Comparison of ENCODE assay signal across 8 cellular contexts in the genomic region with DNA sequence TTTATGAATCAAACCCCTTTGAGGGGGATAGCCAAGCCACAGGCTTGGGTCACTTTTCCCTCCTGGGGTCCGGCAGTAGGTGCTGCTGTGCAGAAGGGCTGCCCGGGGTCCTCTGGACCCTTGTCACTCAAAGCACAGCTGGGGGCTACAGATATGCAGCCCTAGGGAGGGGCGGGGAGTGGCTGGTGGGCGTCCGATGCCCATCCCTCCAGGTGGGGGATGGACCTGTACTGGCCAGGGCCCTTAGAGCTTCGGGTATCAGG. TPM values are rescaled to one million over a fixed set of nuclear protein-coding genes. Genes with fewer than 3 reads are reported as not detected.
DNase-seq lines count a peak whose midpoint lies in the region; FAIRE-seq and TF ChIP-seq lines count a peak whose summit lies in the region.

No MANE protein-coding gene starts in this region.

- H3K4me1 Mint-ChIP-seq in neural progenitor cell, result peaks cover 38% of the 10 kb centered on the region

- no peak overlapping the region for H2BK5ac ChIP-seq in H1 (ENCODE audit: low read depth, low read length)

- H3K9ac ChIP-seq in NT2/D1 (ENCODE audit: insufficient read length, low read depth), result peak overlapping the region; percentile 79
- H3K9ac ChIP-seq in H1 (replicated peaks in 1 of 4; ENCODE audit: extremely low read depth in 1 of 4, low read depth in 3 of 4, low read length in 3 of 4), result peak overlapping the region in 2 of 4 experiments; percentile 6 to 64; a peak in 3 of 7 replicates
- peak overlapping the region; percentile 10 for H3K9ac ChIP-seq in neural progenitor cell

- H3K18ac ChIP-seq in H1 (ENCODE audit: extremely low read depth, low read length), result peak overlapping the region; percentile 10; the same call in 1 of the 2 replicates

- H3K56ac ChIP-seq in H1 (replicated peaks; ENCODE audit: insufficient read length, low read depth, low read length), result no peak overlapping the region

- H4K5ac ChIP-seq in H1 (ENCODE audit: insufficient read length, low read depth, low read length), result no peak overlapping the region

- no peak overlapping the region for H3K14ac ChIP-seq in H1 (ENCODE audit: insufficient read length)

- H3K27me3 ChIP-seq in BE2C, result no peaks in the 10 kb centered on the region
- H3K27me3 ChIP-seq in NT2/D1 (ENCODE audit: insufficient read depth, insufficient read length), result no peaks in the 10 kb centered on the region
- peaks cover 0 to 3% (median under 1%) of the 10 kb centered on the region in 4 experiments; a peak in 2 of 7 replicates for H3K27me3 ChIP-seq in H1 (replicated peaks in 1 of 4; ENCODE audit: control insufficient read depth in 3 of 4, extremely low read depth in 1 of 4, insufficient read depth in 3 of 4, low read length in 3 of 4)
- peaks cover 5% of the 10 kb centered on the region for H3K27me3 ChIP-seq in neural progenitor cell

- peak overlapping the region; percentile 87 to 90 for H3K4me2 ChIP-seq in H1 (ENCODE audit: insufficient read depth in 1 of 2, low read depth in 2 of 2, low read length in 2 of 2)
- peak overlapping the region; percentile 96 for H3K4me2 ChIP-seq in neural progenitor cell

- H2BK20ac ChIP-seq in H1 (ENCODE audit: low read length), result no peak overlapping the region

- no peak overlapping the region for H2AK5ac ChIP-seq in H1 (ENCODE audit: low read depth, low read length)

- no peak overlapping the region for H3K27ac Mint-ChIP-seq in neural progenitor cell

- H4K20me1 ChIP-seq in H1 (replicated peaks in 1 of 2; ENCODE audit: control insufficient read depth in 1 of 2, insufficient read depth in 2 of 2, low read length in 2 of 2), result peaks cover 4 to 20% of the 10 kb centered on the region in 2 experiments
- peaks cover 35% of the 10 kb centered on the region for H4K20me1 ChIP-seq in neural progenitor cell (ENCODE audit: low read depth)

- peaks cover 31% of the 10 kb centered on the region for H3F3A ChIP-seq in neural progenitor cell (ENCODE audit: low read depth)

- no peak for TF ChIP-seq EP300 in H1 (IDR thresholded peaks at IDR 0.05; ENCODE audit: borderline replicate concordance in 1 of 2, low read depth in 2 of 2, low read length in 2 of 2)

- no peak overlapping the region for H2BK120ac ChIP-seq in H1 (replicated peaks; ENCODE audit: low read depth, low read length)

- H3K9me3 Mint-ChIP-seq in neural progenitor cell, result no peaks in the 10 kb centered on the region

- no peak for TF ChIP-seq CTCF in BE2C (IDR thresholded peaks at IDR 0.05; ENCODE audit: low read depth, low read length)
- no peak for TF ChIP-seq CTCF in H1 (IDR thresholded peaks at IDR 0.05; ENCODE audit: control extremely low read depth in 1 of 3, insufficient read depth in 1 of 3, low read depth in 1 of 3, low read length in 3 of 3)
- no peak for TF ChIP-seq CTCF in neural progenitor cell (IDR thresholded peaks at IDR 0.05)

- no peak for FAIRE-seq in H1 (lab: Jason Lieb, UNC)

- no peak for DNase-seq in BE2C
- DNase-seq in NT2/D1 (ENCODE audit: low read depth, low spot score), result no peak
- no peak for DNase-seq in H1 (ENCODE audit: low read depth in 1 of 2, low spot score in 2 of 2)
- no peak for DNase-seq in neural progenitor cell (ENCODE audit: low spot score)
- no peak for DNase-seq in NCI-H1417 (lab: John Stamatoyannopoulos, UW)
- DNase-seq in SKM-1 treated with dmso at 0.1 percent for 144 hours (lab: John Stamatoyannopoulos, UW; ENCODE audit: unreplicated experiment), result no peak
- DNase-seq in NCI-H2171 treated with DMSO at 0.1 percent for 48 hours (lab: John Stamatoyannopoulos, UW), result no peak
- DNase-seq in NCI-H2081 treated with DMSO at 0.1 percent for 48 hours (lab: John Stamatoyannopoulos, UW), result no peak

- H3K23ac ChIP-seq in H1 (ENCODE audit: insufficient read length), result no peak overlapping the region

- H3K4me1 ChIP-seq in BE2C (peaks cover 39% of the 10 kb centered on the region), NT2/D1 (ENCODE audit: insufficient read depth, insufficient read length) (peaks cover 45% of the 10 kb centered on the region), H1 (replicated peaks in 1 of 4; ENCODE audit: control insufficient read depth in 3 of 4, insufficient read depth in 4 of 4, low read length in 3 of 4) (peaks cover 4 to 47% (median 38%) of the 10 kb centered on the region in 4 experiments), neural progenitor cell (peaks cover 39% of the 10 kb centered on the region)

- no peak overlapping the region for H4K91ac ChIP-seq in H1 (replicated peaks; ENCODE audit: insufficient read length, low read length)

- H2AFZ ChIP-seq in H1 (ENCODE audit: low read length) (no peak overlapping the region), neural progenitor cell (replicated peaks) (no peak overlapping the region)

- WGBS in H1 (ENCODE audit: extremely low coverage in 1 of 2, insufficient coverage in 1 of 2, insufficient read length in 1 of 2, insufficient replicate concordance in 2 of 2, low coverage in 1 of 2, low lambda C conversion rate in 2 of 2, missing lambda C conversion rate in 1 of 2), 2 experiments, result 34% methylated on average over 5 of the region's 6 CpGs; no CpG with 5 or more reads in 1 of the 2 experiments

- H3K23me2 ChIP-seq in H1 (ENCODE audit: low read depth, low read length), result peaks cover 6% of the 10 kb centered on the region; the same call in 1 of the 2 replicates

- H3K4me3 Mint-ChIP-seq in neural progenitor cell, result peak overlapping the region; percentile 90

- TF ChIP-seq RAD21 in H1 (IDR thresholded peaks at IDR 0.05 in 1 of 2, conservative IDR thresholded peaks at IDR 0.05 in 1 of 2; ENCODE audit: low read depth in 2 of 2, low read length in 2 of 2), result no peak

- CTCF ChIA-PET in H1 (lab: Charles Lee; ENCODE audit: partially characterized antibody), result interaction anchor here (0.5 to 24.8 kb wide), 4 partner anchors 13 to 685 kb away, joined by 3 to 659 read pairs (median 104); no protein-coding TSS in a partner anchor

- H3K4ac ChIP-seq in H1 (replicated peaks; ENCODE audit: insufficient read length, low read depth, low read length), result no peak overlapping the region

- H3K4me3 ChIP-seq in BE2C (ENCODE audit: low read depth, low read length) (peak overlapping the region; percentile 92), NT2/D1 (ENCODE audit: insufficient read length, low read depth) (peak overlapping the region; percentile 75), H1 (ENCODE audit: extremely low read depth in 1 of 4, insufficient read depth in 2 of 4, low read depth in 3 of 4, low read length in 4 of 4) (peak overlapping the region; percentile 54 to 78 (median 59)), neural progenitor cell (peak overlapping the region; percentile 65)

- POLR2A ChIA-PET in H1 (lab: Charles Lee; ENCODE audit: partially characterized antibody), result interaction anchor here (0.6 to 11.7 kb wide), 10 partner anchors 7 to 99 kb away, joined by 3 to 223 read pairs (median 9); a partner anchor contains a TSS

- H2BK12ac ChIP-seq in H1 (ENCODE audit: low read depth, low read length), result no peak overlapping the region

- H3K36me3 ChIP-seq in BE2C, result no peaks in the 10 kb centered on the region
- H3K36me3 ChIP-seq in NT2/D1 (ENCODE audit: insufficient read depth, insufficient read length, low read length), result peaks cover 11% of the 10 kb centered on the region
- H3K36me3 ChIP-seq in H1 (ENCODE audit: control insufficient read depth in 2 of 4, insufficient read depth in 4 of 4, low read length in 3 of 4), result no peaks in the 10 kb centered on the region
- no peaks in the 10 kb centered on the region for H3K36me3 ChIP-seq in neural progenitor cell

- H3K79me1 ChIP-seq in H1 (ENCODE audit: low read depth, low read length), result peaks cover 4% of the 10 kb centered on the region

- H3K79me2 ChIP-seq in H1 (ENCODE audit: control insufficient read depth in 1 of 2, insufficient read depth in 2 of 2, low read length in 2 of 2), result peaks cover 0 to 11% of the 10 kb centered on the region in 2 experiments; a peak in 1 of 4 replicates
- H3K79me2 ChIP-seq in neural progenitor cell (ENCODE audit: low read depth), result peaks cover 4% of the 10 kb centered on the region

- TF ChIP-seq POLR2A in H1 (IDR thresholded peaks at IDR 0.05; ENCODE audit: control extremely low read depth in 1 of 2, low read depth in 2 of 2, low read length in 2 of 2), result no peak

- no peaks in the 10 kb centered on the region for H3K9me3 ChIP-seq in BE2C
- H3K9me3 ChIP-seq in NT2/D1 (ENCODE audit: insufficient read depth, low read length), result no peaks in the 10 kb centered on the region
- no peaks in the 10 kb centered on the region for H3K9me3 ChIP-seq in H1 (ENCODE audit: insufficient read depth in 2 of 2, low read depth in 1 of 2, low read length in 1 of 2)
- H3K9me3 ChIP-seq in neural progenitor cell (ENCODE audit: low read depth), result no peaks in the 10 kb centered on the region

- H3K36me3 Mint-ChIP-seq in neural progenitor cell, result no peaks in the 10 kb centered on the region

- H4K8ac ChIP-seq in H1 (ENCODE audit: extremely low read depth, insufficient read depth, low read length), result no peak overlapping the region

- peaks cover 11% of the 10 kb centered on the region for H3K27me3 Mint-ChIP-seq in neural progenitor cell (ENCODE audit: insufficient read depth, low read depth)

- H2BK15ac ChIP-seq in H1 (ENCODE audit: low read length), result no peak overlapping the region

- H3K27ac ChIP-seq in H1 (ENCODE audit: low read depth, low read length) (no peak overlapping the region), neural progenitor cell (no peak overlapping the region)

RNA-seq across cellular contexts. Expression of a gene that starts 0.6 kb away (rescaled TPM):
- 147 TPM for polyA plus RNA-seq in BE2C (2012; ENCODE audit: insufficient read depth, insufficient read length, low read depth)
- total RNA-seq in H1 (2021; fragmentation: NEBNext Ultra II Directional; extraction: Animal tissue kit (Norgen Biotek cat#: 25700)), result 9.6 and 10.1 TPM in 2 replicates
- 11.3 and 25.2 TPM in 2 replicates for polyA plus RNA-seq in H1 (2011; rRNA removed)
- polyA plus RNA-seq in H1 (2011; cell fraction: cytosol; rRNA removed), result 7.2 TPM
- 15.2 TPM for polyA plus RNA-seq in H1 (2011; cell fraction: nucleus; rRNA removed)
- polyA plus RNA-seq in H1 (2012, experiment 1 of 2), result 3.4 to 8.6 TPM (median 7.8 TPM) in 4 replicates
- 6.1 TPM for polyA plus RNA-seq in H1 (2012, experiment 2 of 2)
- polyA plus RNA-seq in H1 (2013, experiment 1 of 2), result 16.7 TPM
- polyA plus RNA-seq in H1 (2013, experiment 2 of 2), result 14.5 TPM
- 3.4 and 4.5 TPM in 2 replicates for polyA minus RNA-seq in H1 (2011; rRNA and poly(A)+ RNA removed)
- 11.4 TPM for polyA minus RNA-seq in H1 (2011; cell fraction: cytosol; rRNA and poly(A)+ RNA removed)
- 22.5 TPM for polyA minus RNA-seq in H1 (2011; cell fraction: nucleus; rRNA and poly(A)+ RNA removed)
- 3.1 and 7.5 TPM in 2 replicates for total RNA-seq in neural progenitor cell (ENCODE audit: low replicate concordance)

RNA-seq across cellular contexts. Expression of a gene that starts 21.1 kb away (rescaled TPM):
- 216 TPM for polyA plus RNA-seq in BE2C (2012; ENCODE audit: insufficient read depth, insufficient read length, low read depth)
- 78.3 and 84.4 TPM in 2 replicates for total RNA-seq in H1 (2021; fragmentation: NEBNext Ultra II Directional; extraction: Animal tissue kit (Norgen Biotek cat#: 25700))
- 198 and 228 TPM in 2 replicates for polyA plus RNA-seq in H1 (2011; rRNA removed)
- polyA plus RNA-seq in H1 (2011; cell fraction: cytosol; rRNA removed), result 154 TPM
- polyA plus RNA-seq in H1 (2011; cell fraction: nucleus; rRNA removed), result 131 TPM
- polyA plus RNA-seq in H1 (2012, experiment 1 of 2), result 57.3 to 96.0 TPM (median 90.9 TPM) in 4 replicates
- polyA plus RNA-seq in H1 (2012, experiment 2 of 2), result 222 TPM
- polyA plus RNA-seq in H1 (2013, experiment 1 of 2), result 161 TPM
- polyA plus RNA-seq in H1 (2013, experiment 2 of 2), result 151 TPM
- polyA minus RNA-seq in H1 (2011; rRNA and poly(A)+ RNA removed), result 12.3 and 15.6 TPM in 2 replicates
- 31.5 TPM for polyA minus RNA-seq in H1 (2011; cell fraction: cytosol; rRNA and poly(A)+ RNA removed)
- polyA minus RNA-seq in H1 (2011; cell fraction: nucleus; rRNA and poly(A)+ RNA removed), result 32.7 TPM
- 17.0 and 40.8 TPM in 2 replicates for total RNA-seq in neural progenitor cell (ENCODE audit: low replicate concordance)

RNA-seq across cellular contexts. Expression of a gene that starts 44.1 kb away (rescaled TPM):
- polyA plus RNA-seq in BE2C (2012; ENCODE audit: insufficient read depth, insufficient read length, low read depth), result 72.6 TPM
- total RNA-seq in H1 (2021; fragmentation: NEBNext Ultra II Directional; extraction: Animal tissue kit (Norgen Biotek cat#: 25700)), result 25.8 and 29.8 TPM in 2 replicates
- 25.2 and 45.7 TPM in 2 replicates for polyA plus RNA-seq in H1 (2011; rRNA removed)
- polyA plus RNA-seq in H1 (2011; cell fraction: cytosol; rRNA removed), result 17.6 TPM
- polyA plus RNA-seq in H1 (2011; cell fraction: nucleus; rRNA removed), result 150 TPM
- 11.3 to 25.2 TPM (median 22.8 TPM) in 4 replicates for polyA plus RNA-seq in H1 (2012, experiment 1 of 2)
- polyA plus RNA-seq in H1 (2012, experiment 2 of 2), result 17.0 TPM
- polyA plus RNA-seq in H1 (2013, experiment 1 of 2), result 17.4 TPM
- polyA plus RNA-seq in H1 (2013, experiment 2 of 2), result 20.0 TPM
- polyA minus RNA-seq in H1 (2011; rRNA and poly(A)+ RNA removed), result 11.4 and 17.1 TPM in 2 replicates
- polyA minus RNA-seq in H1 (2011; cell fraction: cytosol; rRNA and poly(A)+ RNA removed), result 25.4 TPM
- 43.3 TPM for polyA minus RNA-seq in H1 (2011; cell fraction: nucleus; rRNA and poly(A)+ RNA removed)
- total RNA-seq in neural progenitor cell (ENCODE audit: low replicate concordance), result 6.8 and 21.8 TPM in 2 replicates

RNA-seq across cellular contexts. Expression of a gene that starts 53.4 kb away (rescaled TPM):
- polyA plus RNA-seq in BE2C (2012; ENCODE audit: insufficient read depth, insufficient read length, low read depth), result 154 TPM
- 58.0 and 59.1 TPM in 2 replicates for total RNA-seq in H1 (2021; fragmentation: NEBNext Ultra II Directional; extraction: Animal tissue kit (Norgen Biotek cat#: 25700))
- polyA plus RNA-seq in H1 (2011; rRNA removed), result 37.3 and 50.5 TPM in 2 replicates
- polyA plus RNA-seq in H1 (2011; cell fraction: cytosol; rRNA removed), result 61.8 TPM
- 77.6 TPM for polyA plus RNA-seq in H1 (2011; cell fraction: nucleus; rRNA removed)
- 45.8 to 52.6 TPM (median 51.0 TPM) in 4 replicates for polyA plus RNA-seq in H1 (2012, experiment 1 of 2)
- polyA plus RNA-seq in H1 (2012, experiment 2 of 2), result 44.6 TPM
- polyA plus RNA-seq in H1 (2013, experiment 1 of 2), result 54.7 TPM
- 50.1 TPM for polyA plus RNA-seq in H1 (2013, experiment 2 of 2)
- polyA minus RNA-seq in H1 (2011; rRNA and poly(A)+ RNA removed), result 27.9 and 41.1 TPM in 2 replicates
- polyA minus RNA-seq in H1 (2011; cell fraction: cytosol; rRNA and poly(A)+ RNA removed), result 23.5 TPM
- 39.4 TPM for polyA minus RNA-seq in H1 (2011; cell fraction: nucleus; rRNA and poly(A)+ RNA removed)
- total RNA-seq in neural progenitor cell (ENCODE audit: low replicate concordance), result 27.3 and 47.2 TPM in 2 replicates

RNA-seq across cellular contexts. Expression of a gene that starts 56.4 kb away (rescaled TPM):
- polyA plus RNA-seq in BE2C (2012; ENCODE audit: insufficient read depth, insufficient read length, low read depth), result 45.4 TPM
- 17.4 and 18.6 TPM in 2 replicates for total RNA-seq in H1 (2021; fragmentation: NEBNext Ultra II Directional; extraction: Animal tissue kit (Norgen Biotek cat#: 25700))
- 4.3 and 7.6 TPM in 2 replicates for polyA plus RNA-seq in H1 (2011; rRNA removed)
- 2.7 TPM for polyA plus RNA-seq in H1 (2011; cell fraction: cytosol; rRNA removed)
- 8.4 TPM for polyA plus RNA-seq in H1 (2011; cell fraction: nucleus; rRNA removed)
- 8.3 to 13.8 TPM (median 12.3 TPM) in 4 replicates for polyA plus RNA-seq in H1 (2012, experiment 1 of 2)
- polyA plus RNA-seq in H1 (2012, experiment 2 of 2), result 11.8 TPM
- 9.4 TPM for polyA plus RNA-seq in H1 (2013, experiment 1 of 2)
- polyA plus RNA-seq in H1 (2013, experiment 2 of 2), result 9.5 TPM
- polyA minus RNA-seq in H1 (2011; rRNA and poly(A)+ RNA removed), result 2.0 and 3.2 TPM in 2 replicates
- 7.0 TPM for polyA minus RNA-seq in H1 (2011; cell fraction: cytosol; rRNA and poly(A)+ RNA removed)
- polyA minus RNA-seq in H1 (2011; cell fraction: nucleus; rRNA and poly(A)+ RNA removed), result 5.7 TPM
- total RNA-seq in neural progenitor cell (ENCODE audit: low replicate concordance), result 0.15 and 1.3 TPM in 2 replicates
